Comparison of ENCODE assay signal across 16 cellular contexts in the genomic region with DNA sequence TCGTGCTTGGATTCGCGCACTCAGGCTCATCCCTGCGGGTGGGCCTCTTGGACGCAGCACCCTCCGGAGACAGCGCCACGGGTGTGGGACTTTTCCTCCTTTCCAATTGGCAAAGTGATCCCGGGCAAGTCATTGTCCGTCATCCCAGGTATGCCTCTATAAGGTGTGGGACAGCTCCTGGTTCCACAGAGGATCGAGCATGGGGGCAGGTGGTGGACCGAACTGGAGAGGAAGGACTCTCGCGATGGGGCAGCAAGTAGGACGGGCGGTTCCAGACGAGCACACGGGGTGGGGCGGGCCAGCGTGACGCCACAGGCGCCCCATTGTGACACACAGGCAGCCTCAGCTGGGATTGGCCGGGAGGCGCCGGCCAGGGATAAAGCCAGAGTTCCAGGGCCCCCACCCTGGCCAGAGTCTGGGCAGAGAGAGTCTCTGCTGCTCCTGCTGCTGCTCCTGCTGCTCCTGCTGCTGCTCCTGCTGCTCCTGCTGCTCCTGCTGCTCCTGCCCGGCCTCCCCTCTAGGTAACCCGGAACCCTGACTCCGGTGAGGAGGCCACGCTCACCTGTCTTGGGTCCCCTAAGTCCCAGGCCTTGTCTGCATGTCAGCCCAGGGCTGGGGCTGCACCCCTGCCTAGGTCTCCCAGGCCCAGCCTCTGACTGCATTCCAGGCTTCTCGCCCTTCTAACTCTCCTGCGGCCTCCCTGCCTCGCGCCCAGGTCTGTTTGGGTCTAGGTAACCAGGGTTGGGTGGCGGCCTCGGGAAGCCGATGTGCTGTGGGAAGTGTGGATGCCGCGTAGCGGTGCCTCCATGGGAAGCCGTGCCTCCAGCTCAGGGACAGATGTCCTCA. TPM values are rescaled to one million over a fixed set of nuclear protein-coding genes. Genes with fewer than 3 reads are reported as not detected.
DNase-seq lines count a peak whose midpoint lies in the region; ATAC-seq and TF ChIP-seq lines count a peak whose summit lies in the region.
"Had no signal": no experiment of that assay in that cellular context is flagged by ENCODE, and none has a peak within 500 bp of the region (broad histone marks: within the 10 kb centered on the region; RNA-seq: fewer than 3 reads in every experiment).

No MANE protein-coding gene starts in this region.

- no peaks in the 10 kb centered on the region for H3K4me1 ChIP-seq in upper lobe of right lung
- H3K4me1 ChIP-seq in effector memory CD4-positive, alpha-beta T cell (ENCODE audit: control insufficient read depth, insufficient read depth, low read length, poor library complexity, severe bottlenecking): no peaks in the 10 kb centered on the region

- peaks cover 3% of the 10 kb centered on the region for H3K27me3 Mint-ChIP-seq in memory B cell

- H3K4me3 ChIP-seq in SU-DHL-6 (ENCODE audit: insufficient read depth, low read length, poor library complexity, severe bottlenecking) (no peak overlapping the region), upper lobe of right lung (no peak overlapping the region)
- no peak overlapping the region for H3K4me3 ChIP-seq in effector memory CD4-positive, alpha-beta T cell (ENCODE audit: insufficient read depth, low read depth, low read length, poor library complexity, severe bottlenecking)

- peak; percentile 57 for DNase-seq in activated effector memory CD4-positive, alpha-beta T cell treated with anti-CD3 and anti-CD28 coated beads, Interleukin-2, amount 50 U/mL, for 16 hours
- DNase-seq in activated effector memory CD4-positive, alpha-beta T cell treated with Interleukin-2 at 50 U/mL for 16 hours: no peak
- DNase-seq in memory B cell (ENCODE audit: low spot score in 2 of 2) (no peak), upper lobe of right lung (peak; percentile 49), NCI-H748 (lab: John Stamatoyannopoulos, UW; ENCODE audit: unreplicated experiment) (no peak), NCI-H128 (lab: John Stamatoyannopoulos, UW; ENCODE audit: unreplicated experiment) (no peak)
- DNase-seq in effector memory CD4-positive, alpha-beta T cell: no peak
- DNase-seq: COR-L47, MV-4-11, NCI-H2107, NCI-H226, NCI-H69, SHP77 treated with DMSO at 0.1 percent for 48 hours had no signal

- no peak overlapping the region for H3K27ac ChIP-seq in SU-DHL-6 (ENCODE audit: low read depth, low read length)
- no peak overlapping the region for H3K27ac ChIP-seq in upper lobe of right lung
- no peak overlapping the region for H3K27ac ChIP-seq in effector memory CD4-positive, alpha-beta T cell (ENCODE audit: insufficient read depth, low read length, poor library complexity, severe bottlenecking)
- H3K27ac ChIP-seq: 22Rv1, C4-2B had no signal

- peak overlapping the region; percentile 59 for H3K27ac Mint-ChIP-seq in memory B cell

- no peaks in the 10 kb centered on the region for H3K9me2 ChIP-seq in SU-DHL-6 (replicated peaks; ENCODE audit: insufficient read depth, low read length)

- no peaks in the 10 kb centered on the region for H3K79me2 ChIP-seq in SU-DHL-6 (ENCODE audit: insufficient read depth, low read length)

- H3K9me3 Mint-ChIP-seq in memory B cell: no peaks in the 10 kb centered on the region

- no peak for ATAC-seq in memory B cell (ENCODE audit: low read depth)
- peak; percentile 24 for ATAC-seq in upper lobe of right lung

- peaks cover 8% of the 10 kb centered on the region for H3K4me1 Mint-ChIP-seq in memory B cell

- no peaks in the 10 kb centered on the region for H3K36me3 ChIP-seq in SU-DHL-6 (ENCODE audit: low read length)
- no peaks in the 10 kb centered on the region for H3K36me3 ChIP-seq in upper lobe of right lung
- H3K36me3 ChIP-seq in effector memory CD4-positive, alpha-beta T cell (ENCODE audit: control insufficient read depth, insufficient read depth, low read length): no peaks in the 10 kb centered on the region

- H3F3A ChIP-seq in SU-DHL-6 (ENCODE audit: insufficient read depth): no peaks in the 10 kb centered on the region

- no peak overlapping the region for H3K4me3 Mint-ChIP-seq in memory B cell

- H3K36me3 Mint-ChIP-seq in memory B cell: no peaks in the 10 kb centered on the region

- no peaks in the 10 kb centered on the region for H4K20me1 ChIP-seq in SU-DHL-6 (ENCODE audit: low read depth, low read length)

- no peak overlapping the region for H2AFZ ChIP-seq in SU-DHL-6 (ENCODE audit: low read depth, low read length, severe bottlenecking)

- no peak for TF ChIP-seq CTCF in SU-DHL-6 (IDR thresholded peaks at IDR 0.05; ENCODE audit: insufficient read depth, low read length, poor library complexity, severe bottlenecking)
- no peak for TF ChIP-seq CTCF in upper lobe of right lung (IDR thresholded peaks at IDR 0.05)

- intact Hi-C loops in upper lobe of right lung (cut with DNase I): no loop called here

- no peak overlapping the region for H3K9ac ChIP-seq in SU-DHL-6 (ENCODE audit: low read length)

- H3K9me3 ChIP-seq in SU-DHL-6 (ENCODE audit: insufficient read depth, low read length) (no peaks in the 10 kb centered on the region), upper lobe of right lung (no peaks in the 10 kb centered on the region)
- H3K9me3 ChIP-seq in effector memory CD4-positive, alpha-beta T cell (ENCODE audit: control insufficient read depth, low read length): no peaks in the 10 kb centered on the region

- H3K4me2 ChIP-seq in SU-DHL-6 (ENCODE audit: low read depth, low read length, poor library complexity, severe bottlenecking): peak overlapping the region; percentile 34

- H3K27me3 ChIP-seq in SU-DHL-6 (ENCODE audit: low read length) (no peaks in the 10 kb centered on the region), upper lobe of right lung (no peaks in the 10 kb centered on the region)
- H3K27me3 ChIP-seq in effector memory CD4-positive, alpha-beta T cell (replicated peaks; ENCODE audit: control insufficient read depth, insufficient read depth, low read length, poor library complexity, severe bottlenecking): no peaks in the 10 kb centered on the region

RNA-seq across cellular contexts. Expression of a gene that starts 38.5 kb away (rescaled TPM):
- 13.4 TPM for total RNA-seq in upper lobe of right lung

Comparison
In these comparisons a context has a peak if more than half of its experiments do, and no peak if none do; other contexts are left out.
1. DNase-seq: peak in activated effector memory CD4-positive, alpha-beta T cell treated with anti-CD3 and anti-CD28 coated beads, Interleukin-2, amount 50 U/mL, for 16 hours (single experiment) and upper lobe of right lung (single experiment); none in activated effector memory CD4-positive, alpha-beta T cell treated with Interleukin-2 at 50 U/mL for 16 hours (single experiment), memory B cell (0 of 2), NCI-H748 (single experiment), NCI-H128 (single experiment) and effector memory CD4-positive, alpha-beta T cell (0 of 3).